In the genomic region with DNA sequence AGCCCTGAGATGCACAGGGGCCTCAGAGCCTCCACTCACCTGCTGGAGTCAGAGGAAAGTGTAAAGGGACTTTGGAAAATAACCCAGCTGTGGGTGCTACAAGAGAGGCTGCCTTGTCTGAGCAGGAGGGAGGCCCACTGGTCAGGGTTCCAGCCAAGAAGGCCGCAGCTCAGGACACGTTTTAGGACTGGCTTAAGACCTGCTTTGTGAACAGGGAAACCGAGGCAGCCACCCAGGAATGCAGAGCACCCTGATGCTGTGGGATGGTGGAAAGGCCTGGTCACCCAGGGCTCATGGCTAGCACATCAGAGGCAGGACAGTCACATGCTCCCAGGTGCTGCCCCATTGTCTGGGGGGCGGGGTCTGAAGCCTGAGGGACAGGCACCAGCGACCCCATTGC, we compare ENCODE assay signal across 1 cellular context.
TF ChIP-seq lines count a peak whose summit lies in the region.

No MANE protein-coding gene starts in this region.

TF ChIP-seq in GM23338, 12 proteins besides CTCF, POLR2A, EP300 and RAD21:
- TF ChIP-seq ZNF462 (CRISPR knock-in tag; IDR thresholded peaks at IDR 0.05): no peak
- TF ChIP-seq JUNB (IDR thresholded peaks at IDR 0.05; ENCODE audit: unreplicated experiment): no peak
- TF ChIP-seq ZNF331 (CRISPR knock-in tag; IDR thresholded peaks at IDR 0.05; ENCODE audit: low read depth): no peak
- TF ChIP-seq EZH2phosphoT487 (IDR thresholded peaks at IDR 0.05; ENCODE audit: unreplicated experiment): no peak
- TF ChIP-seq ETS1 (IDR thresholded peaks at IDR 0.05): no peak
- no peak for TF ChIP-seq REST (IDR thresholded peaks at IDR 0.05; ENCODE audit: unreplicated experiment)
- TF ChIP-seq NANOG (IDR thresholded peaks at IDR 0.05; ENCODE audit: borderline replicate concordance): no peak
- no peak for TF ChIP-seq POLR2AphosphoS5 (IDR thresholded peaks at IDR 0.05; ENCODE audit: low read depth)
- no peak for TF ChIP-seq EZH2 (IDR thresholded peaks at IDR 0.05; ENCODE audit: low read depth, unreplicated experiment)
- no peak for TF ChIP-seq STAT1 (IDR thresholded peaks at IDR 0.05; ENCODE audit: unreplicated experiment)
- no peak for TF ChIP-seq ZNF114 (CRISPR knock-in tag; IDR thresholded peaks at IDR 0.05)
- TF ChIP-seq CREB1 (CRISPR knock-in tag; IDR thresholded peaks at IDR 0.05; ENCODE audit: low read depth): no peak
